8 cellular contexts compared by ENCODE assay signal in the genomic region with DNA sequence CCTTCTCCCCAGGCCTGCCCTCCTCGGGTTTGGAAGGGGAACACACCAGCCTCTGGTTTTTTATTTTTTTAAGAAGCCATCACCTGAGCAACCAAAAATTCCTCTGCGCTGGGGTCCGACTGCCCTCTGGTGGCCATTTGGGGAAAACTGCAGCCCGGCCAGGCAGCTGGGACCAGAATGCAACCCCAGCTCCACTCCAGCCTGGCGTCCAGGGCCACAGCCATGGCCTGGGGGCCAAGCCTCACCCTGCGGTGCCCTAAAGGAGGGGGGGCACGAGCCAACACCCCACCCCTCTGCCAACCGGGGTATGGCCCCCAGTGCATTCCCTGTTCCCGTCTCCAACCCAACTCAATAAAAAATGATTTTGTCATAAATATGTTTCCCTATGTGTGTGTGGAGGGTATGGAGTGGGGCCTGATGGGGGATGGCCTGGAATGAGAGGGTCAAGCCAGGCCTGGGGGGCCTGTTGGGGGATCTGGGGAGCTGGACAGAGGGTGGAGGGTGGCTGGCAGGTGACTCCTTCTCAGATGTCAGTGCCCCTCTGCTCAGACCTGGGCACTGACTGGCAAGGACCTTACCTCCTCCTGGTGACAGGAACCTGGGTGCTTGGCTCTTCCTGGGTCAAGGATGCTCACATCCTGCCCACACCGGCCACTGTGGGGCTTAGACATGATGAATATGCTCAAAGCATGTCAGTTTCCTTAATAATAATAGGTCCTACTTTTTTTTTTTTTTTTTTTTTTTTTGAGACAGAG. TPM values are rescaled to one million over a fixed set of nuclear protein-coding genes. Genes with fewer than 3 reads are reported as not detected.
A peak's percentile ranks its signal among the peaks of the same experiment; 100 is the strongest.
DNase-seq lines count a peak whose midpoint lies in the region; ATAC-seq, FAIRE-seq and TF ChIP-seq lines count a peak whose summit lies in the region.

No MANE protein-coding gene starts in this region.

- intact Hi-C loops in K562 (cut with micrococcal nuclease) = loop anchor here (1.0 to 5.0 kb wide), 3 partner anchors 63 to 348 kb away; no protein-coding TSS in a partner anchor

- TF ChIP-seq POLR2A in A549 (IDR thresholded peaks at IDR 0.05; ENCODE audit: low read length) = no peak
- TF ChIP-seq POLR2A in GM12892 (IDR thresholded peaks at IDR 0.05; ENCODE audit: low read depth, low read length) = no peak
- TF ChIP-seq POLR2A in K562 (conservative IDR thresholded peaks at IDR 0.05) = peak; percentile 49

- H3K36me3 ChIP-seq in K562 (ENCODE audit: control insufficient read depth, insufficient read depth, low read length) = peaks cover 9% of the 10 kb centered on the region; the same call in 1 of the 3 replicates

- peak overlapping the region in 1 of 2 experiments; percentile 76; a peak in 1 of 4 replicates for H3K9ac ChIP-seq in K562 (ENCODE audit: insufficient read depth in 1 of 2, low read depth in 2 of 2, low read length in 2 of 2)

- TF ChIP-seq EP300 in A549 (IDR thresholded peaks at IDR 0.05) (no peak), K562 (IDR thresholded peaks at IDR 0.05; ENCODE audit: low read length) (no peak)

- no peak for FAIRE-seq in A549 (lab: Jason Lieb, UNC)
- FAIRE-seq in GM12892 (lab: Jason Lieb, UNC) = peak; percentile 74
- peak; percentile 88 for FAIRE-seq in K562 (lab: Jason Lieb, UNC)

- H3K4me3 ChIP-seq in A549 = no peak overlapping the region
- no peak overlapping the region for H3K4me3 ChIP-seq in K562

- H3K4me2 ChIP-seq in A549 = no peak overlapping the region
- H3K4me2 ChIP-seq in K562 (ENCODE audit: insufficient read depth, low read length) = no peak overlapping the region

- WGBS in A549 (ENCODE audit: missing lambda C conversion rate) = under 1% methylated on average over 9 of the region's 10 CpGs
- WGBS in K562 (ENCODE audit: insufficient coverage, low coverage, missing lambda C conversion rate) = under 1% methylated on average over 10 of the region's 10 CpGs

- no TSS peak for BruUV-seq in K562 (replicated peaks; lab: Mats Ljungman, UMichigan)

- TF ChIP-seq RAD21 in A549 (conservative IDR thresholded peaks at IDR 0.05 in 1 of 2, IDR thresholded peaks at IDR 0.05 in 1 of 2) = peak; percentile 76 to 77
- peak; percentile 91 to 92 for TF ChIP-seq RAD21 in K562 (CRISPR knock-in tag; conservative IDR thresholded peaks at IDR 0.05 in 1 of 2, IDR thresholded peaks at IDR 0.05 in 1 of 2)

- POLR2A ChIA-PET in A549 (lab: Yijun Ruan, JAX) (interaction anchor here (1.8 kb wide), 1 partner anchor 30 kb away, joined by 13 read pairs; the partner anchor contains the start of gene MAP3K6), K562 (lab: Yijun Ruan, JAX) (interaction anchor here (0.6 to 2.1 kb wide), 5 partner anchors 27 to 494 kb away, joined by 3 to 10 read pairs (median 4); partner anchors contain the start of gene MAP3K6)

- H3K79me2 ChIP-seq in K562 (ENCODE audit: control insufficient read depth, insufficient read depth, low read length) = peaks cover 12% of the 10 kb centered on the region

- CTCF ChIA-PET in A549 (lab: Yijun Ruan, JAX) = interaction anchor here (0.6 to 9.6 kb wide), 30 partner anchors 10 to 448 kb away, joined by 3 to 158 read pairs (median 5); partner anchors contain the start of gene MAP3K6
- CTCF ChIA-PET in K562 (lab: Yijun Ruan, JAX; ENCODE audit: low intra/inter-chr PET ratio) = interaction anchor here (0.7 to 2.9 kb wide), 14 partner anchors 29 to 351 kb away, joined by 3 to 49 read pairs (median 4); partner anchors contain the start of genes AHDC1 and MAP3K6

- no peaks in the 10 kb centered on the region for H3K27me3 ChIP-seq in K562 (ENCODE audit: control insufficient read depth in 2 of 2, insufficient read depth in 2 of 2, low read length in 2 of 2)

- H3K27ac ChIP-seq in A549 (peak overlapping the region in 1 of 2 experiments; percentile 52; a peak in 2 of 6 replicates), K562 (ENCODE audit: extremely low read depth, low read depth, low read length) (no peak overlapping the region)

- ATAC-seq in A549 (peak; percentile 44 to 63; a peak in 4 of 6 replicates), K562 (peak; percentile 69), HG03139 (IDR thresholded peaks at IDR 0.05; ENCODE audit: unreplicated experiment) (no peak)

- TF ChIP-seq CTCF in A549 (IDR thresholded peaks at IDR 0.05) (peak; percentile 77), K562 (IDR thresholded peaks at IDR 0.05 in 2 of 3, conservative IDR thresholded peaks at IDR 0.05 in 1 of 3; ENCODE audit: insufficient read depth in 2 of 3, low read depth in 1 of 3, low read length in 3 of 3) (peak; percentile 97 to 99 (median 99))

- H3K9me3 ChIP-seq in A549 = no peaks in the 10 kb centered on the region
- H3K9me3 ChIP-seq in K562 (replicated peaks; ENCODE audit: control insufficient read depth, insufficient read depth, low read depth, low read length) = no peaks in the 10 kb centered on the region

- H3K9me1 ChIP-seq in K562 (ENCODE audit: control insufficient read depth, insufficient read depth, low read length) = no peaks in the 10 kb centered on the region

- H3K4me1 ChIP-seq in A549 (peaks cover 27% of the 10 kb centered on the region), K562 (replicated peaks in 1 of 2; ENCODE audit: control insufficient read depth in 2 of 2, insufficient read depth in 2 of 2, low read length in 2 of 2) (peaks cover 8 to 55% of the 10 kb centered on the region in 2 experiments)

- in situ Hi-C loops in K562 (cut with MboI) = loop anchor here (5.0 kb wide), 1 partner anchor 212 kb away; no protein-coding TSS in a partner anchor

- peak; percentile 55 for DNase-seq in A549 (ENCODE audit: low read depth in 1 of 2, low spot score in 1 of 2)
- peak; percentile 86 for DNase-seq in GM12892 (ENCODE audit: insufficient read length)
- DNase-seq in NCI-H1694 treated with DMSO at 0.1 percent for 48 hours (lab: John Stamatoyannopoulos, UW) = peak; percentile 58
- DNase-seq in UCSD-AML1 (lab: John Stamatoyannopoulos, UW; ENCODE audit: unreplicated experiment) = peak; percentile 77
- peak; percentile 78 to 86 (median 82) for DNase-seq in K562 (ENCODE audit: extremely low read depth in 1 of 4, low spot score in 3 of 4)
- peak; percentile 77 for DNase-seq in inferior parietal cortex (ENCODE audit: extremely low spot score)
- DNase-seq in stimulated activated CD4-positive, alpha-beta T cell treated with anti-CD3 and anti-CD28 coated beads, Interleukin-1b, Interleukin-23, amount 100 ng/mL, for 1 hour (ENCODE audit: low read depth in 2 of 2) = peak; percentile 50 to 54

- no peak overlapping the region for H2AFZ ChIP-seq in K562 (ENCODE audit: low read depth, low read length)

- no peaks in the 10 kb centered on the region for H4K20me1 ChIP-seq in K562 (replicated peaks; ENCODE audit: control insufficient read depth, insufficient read depth, low read length)

RNA-seq across cellular contexts. Expression of gene GPR3, which starts 3.2 kb away (rescaled TPM):
- polyA plus RNA-seq in A549 (2011; rRNA removed) (1.3 and 1.7 TPM in 2 replicates), A549 (2017; fragmentation: RNase III; extraction: RNeasy Plus Mini Kit Qiagen cat#74134 plus additional on column Dnase treatment) (0.64 to 0.95 TPM (median 0.76 TPM) in 3 replicates), K562 (2011; rRNA removed) (8.2 and 19.3 TPM in 2 replicates), K562 (2014; fragmentation: Illumina TruSeq; extraction: Trizol) (10.1 and 11.6 TPM in 2 replicates), K562 (2014; fragmentation: Nextera tagmentation; extraction: Ambion mirVana) (under 1 TPM; 0.24 to 0.59 TPM), K562 (2014; rRNA removed) (11.5 and 14.9 TPM in 2 replicates)
- polyA plus RNA-seq in A549 (2012; cell fraction: cytosol; rRNA removed) = 3.9 and 5.3 TPM in 2 replicates
- 5.7 and 6.1 TPM in 2 replicates for polyA plus RNA-seq in A549 (2012; cell fraction: nucleus; rRNA removed)
- 2.1 and 3.4 TPM in 2 replicates for polyA minus RNA-seq in A549 (2011; rRNA and poly(A)+ RNA removed)
- 0.42 TPM for polyA plus RNA-seq in GM12892 (2012; ENCODE audit: missing spikeins)
- 14.5 and 40.1 TPM in 2 replicates for total RNA-seq in K562 (2011; cell fraction: chromatin; rRNA removed; ENCODE audit: low replicate concordance)
- 36.8 and 39.4 TPM in 2 replicates for total RNA-seq in K562 (2011; cell fraction: nucleolus; rRNA removed)
- 27.8 and 27.9 TPM in 2 replicates for total RNA-seq in K562 (2011; cell fraction: nucleoplasm; rRNA removed)
- total RNA-seq in K562 (2014; rRNA removed) (3.7 and 6.2 TPM in 2 replicates), K562 (2014; rRNA removed; fragmentation: Illumina TruSeq; extraction: Trizol) (2.9 and 3.4 TPM in 2 replicates), K562 (2015; rRNA removed; fragmentation: Illumina TruSeq; extraction: Trizol) (3.5 and 3.7 TPM in 2 replicates), K562 (2021) (10.9 and 11.0 TPM in 2 replicates)
- 26.0 and 34.4 TPM in 2 replicates for polyA plus RNA-seq in K562 (2011; cell fraction: cytosol; rRNA removed)
- polyA plus RNA-seq in K562 (2011; cell fraction: nucleus; rRNA removed) = 68.2 and 75.5 TPM in 2 replicates
- polyA plus RNA-seq in K562 (2012) = 10.0 and 10.7 TPM in 2 replicates
- 8.0 and 9.3 TPM in 2 replicates for polyA minus RNA-seq in K562 (2011; rRNA and poly(A)+ RNA removed)
- 7.3 and 7.9 TPM in 2 replicates for polyA minus RNA-seq in K562 (2011; cell fraction: cytosol; rRNA and poly(A)+ RNA removed)
- polyA minus RNA-seq in K562 (2011; cell fraction: nucleus; rRNA and poly(A)+ RNA removed) = 11.1 and 11.6 TPM in 2 replicates

RNA-seq across cellular contexts. Expression of gene CD164L2, which starts 12.5 kb away (rescaled TPM):
- polyA plus RNA-seq in A549 (2011; rRNA removed) = not detected in 2 replicates
- polyA plus RNA-seq in A549 (2012; cell fraction: cytosol; rRNA removed) = not detected in 2 replicates
- not detected in 2 replicates for polyA plus RNA-seq in A549 (2012; cell fraction: nucleus; rRNA removed)
- polyA plus RNA-seq in A549 (2017; fragmentation: RNase III; extraction: RNeasy Plus Mini Kit Qiagen cat#74134 plus additional on column Dnase treatment) = not detected in 3 replicates
- polyA minus RNA-seq in A549 (2011; rRNA and poly(A)+ RNA removed) = not detected in 2 replicates
- 0.17 TPM for polyA plus RNA-seq in GM12892 (2012; ENCODE audit: missing spikeins)
- total RNA-seq in K562 (2011; cell fraction: chromatin; rRNA removed; ENCODE audit: low replicate concordance) = 2.6 and 7.4 TPM in 2 replicates
- total RNA-seq in K562 (2011; cell fraction: nucleolus; rRNA removed) = 5.0 and 5.4 TPM in 2 replicates
- total RNA-seq in K562 (2011; cell fraction: nucleoplasm; rRNA removed) = 5.1 and 5.8 TPM in 2 replicates
- 0.29 and 0.45 TPM in 2 replicates for total RNA-seq in K562 (2014; rRNA removed)
- 0.18 TPM in 1 of 2 replicates, not detected in the other for total RNA-seq in K562 (2014; rRNA removed; fragmentation: Illumina TruSeq; extraction: Trizol)
- total RNA-seq in K562 (2015; rRNA removed; fragmentation: Illumina TruSeq; extraction: Trizol) = 0.14 and 0.19 TPM in 2 replicates
- 0.49 and 0.72 TPM in 2 replicates for total RNA-seq in K562 (2021)
- 0.92 and 2.8 TPM in 2 replicates for polyA plus RNA-seq in K562 (2011; rRNA removed)
- 0.92 and 1.2 TPM in 2 replicates for polyA plus RNA-seq in K562 (2011; cell fraction: cytosol; rRNA removed)
- 15.3 and 19.6 TPM in 2 replicates for polyA plus RNA-seq in K562 (2011; cell fraction: nucleus; rRNA removed)
- 1.2 and 1.7 TPM in 2 replicates for polyA plus RNA-seq in K562 (2012)
- 0.31 and 0.65 TPM in 2 replicates for polyA plus RNA-seq in K562 (2014; fragmentation: Illumina TruSeq; extraction: Trizol)
- polyA plus RNA-seq in K562 (2014; fragmentation: Nextera tagmentation; extraction: Ambion mirVana) = under 1 TPM in 1 of 2 experiments, not detected in 1; 0.08 TPM
- polyA plus RNA-seq in K562 (2014; rRNA removed) = 0.63 and 0.91 TPM in 2 replicates
- 0.28 and 0.57 TPM in 2 replicates for polyA minus RNA-seq in K562 (2011; rRNA and poly(A)+ RNA removed)
- polyA minus RNA-seq in K562 (2011; cell fraction: cytosol; rRNA and poly(A)+ RNA removed) = not detected in 2 replicates
- 1.1 and 2.4 TPM in 2 replicates for polyA minus RNA-seq in K562 (2011; cell fraction: nucleus; rRNA and poly(A)+ RNA removed)

RNA-seq across cellular contexts. Expression of gene FCN3, which starts 21.0 kb away (rescaled TPM):
- not detected in 2 replicates for polyA plus RNA-seq in A549 (2011; rRNA removed)
- polyA plus RNA-seq in A549 (2012; cell fraction: cytosol; rRNA removed) = not detected in 2 replicates
- not detected in 2 replicates for polyA plus RNA-seq in A549 (2012; cell fraction: nucleus; rRNA removed)
- polyA plus RNA-seq in A549 (2017; fragmentation: RNase III; extraction: RNeasy Plus Mini Kit Qiagen cat#74134 plus additional on column Dnase treatment) = not detected in 3 replicates
- polyA minus RNA-seq in A549 (2011; rRNA and poly(A)+ RNA removed) = not detected in 2 replicates
- 0.47 TPM for polyA plus RNA-seq in GM12892 (2012; ENCODE audit: missing spikeins)
- not detected in 2 replicates for total RNA-seq in K562 (2011; cell fraction: chromatin; rRNA removed; ENCODE audit: low replicate concordance)
- not detected in 2 replicates for total RNA-seq in K562 (2011; cell fraction: nucleolus; rRNA removed)
- total RNA-seq in K562 (2011; cell fraction: nucleoplasm; rRNA removed) = not detected in 2 replicates
- total RNA-seq in K562 (2014; rRNA removed) = not detected in 2 replicates
- not detected in 2 replicates for total RNA-seq in K562 (2014; rRNA removed; fragmentation: Illumina TruSeq; extraction: Trizol)
- total RNA-seq in K562 (2015; rRNA removed; fragmentation: Illumina TruSeq; extraction: Trizol) = not detected in 2 replicates
- 0.31 and 0.49 TPM in 2 replicates for total RNA-seq in K562 (2021)
- 0.15 TPM in 1 of 2 replicates, not detected in the other for polyA plus RNA-seq in K562 (2011; rRNA removed)
- polyA plus RNA-seq in K562 (2011; cell fraction: cytosol; rRNA removed) = 0.06 TPM in 1 of 2 replicates, not detected in the other
- polyA plus RNA-seq in K562 (2011; cell fraction: nucleus; rRNA removed) = 0.35 TPM in 1 of 2 replicates, not detected in the other
- 0.21 TPM in 1 of 2 replicates, not detected in the other for polyA plus RNA-seq in K562 (2012)
- polyA plus RNA-seq in K562 (2014; fragmentation: Illumina TruSeq; extraction: Trizol) = not detected in 2 replicates
- polyA plus RNA-seq in K562 (2014; fragmentation: Nextera tagmentation; extraction: Ambion mirVana) = not detected
- polyA plus RNA-seq in K562 (2014; rRNA removed) = not detected in 2 replicates
- not detected in 2 replicates for polyA minus RNA-seq in K562 (2011; rRNA and poly(A)+ RNA removed)
- not detected in 2 replicates for polyA minus RNA-seq in K562 (2011; cell fraction: cytosol; rRNA and poly(A)+ RNA removed)
- not detected in 2 replicates for polyA minus RNA-seq in K562 (2011; cell fraction: nucleus; rRNA and poly(A)+ RNA removed)

RNA-seq across cellular contexts. Expression of gene MAP3K6, which starts 28.9 kb away (rescaled TPM):
- polyA plus RNA-seq in A549 (2011; rRNA removed) = 3.6 and 3.7 TPM in 2 replicates
- polyA plus RNA-seq in A549 (2012; cell fraction: cytosol; rRNA removed) = 5.7 and 6.0 TPM in 2 replicates
- polyA plus RNA-seq in A549 (2012; cell fraction: nucleus; rRNA removed) = 32.7 and 42.7 TPM in 2 replicates
- 7.5 to 8.5 TPM (median 8.3 TPM) in 3 replicates for polyA plus RNA-seq in A549 (2017; fragmentation: RNase III; extraction: RNeasy Plus Mini Kit Qiagen cat#74134 plus additional on column Dnase treatment)
- polyA minus RNA-seq in A549 (2011; rRNA and poly(A)+ RNA removed) = 5.3 and 5.8 TPM in 2 replicates
- polyA plus RNA-seq in GM12892 (2012; ENCODE audit: missing spikeins) = 8.7 TPM
- 22.7 and 88.4 TPM in 2 replicates for total RNA-seq in K562 (2011; cell fraction: chromatin; rRNA removed; ENCODE audit: low replicate concordance)
- total RNA-seq in K562 (2011; cell fraction: nucleolus; rRNA removed) = 52.5 and 55.4 TPM in 2 replicates
- total RNA-seq in K562 (2011; cell fraction: nucleoplasm; rRNA removed) = 27.7 and 28.5 TPM in 2 replicates
- total RNA-seq in K562 (2014; rRNA removed) = 10.1 and 14.7 TPM in 2 replicates
- total RNA-seq in K562 (2014; rRNA removed; fragmentation: Illumina TruSeq; extraction: Trizol) = 5.0 and 6.2 TPM in 2 replicates
- 7.6 and 9.5 TPM in 2 replicates for total RNA-seq in K562 (2015; rRNA removed; fragmentation: Illumina TruSeq; extraction: Trizol)
- 18.1 and 21.9 TPM in 2 replicates for total RNA-seq in K562 (2021)
- polyA plus RNA-seq in K562 (2011; rRNA removed) = 4.7 and 13.2 TPM in 2 replicates
- 5.5 and 6.6 TPM in 2 replicates for polyA plus RNA-seq in K562 (2011; cell fraction: cytosol; rRNA removed)
- polyA plus RNA-seq in K562 (2011; cell fraction: nucleus; rRNA removed) = 101 and 102 TPM in 2 replicates
- 17.8 and 18.2 TPM in 2 replicates for polyA plus RNA-seq in K562 (2012)
- 7.0 and 9.0 TPM in 2 replicates for polyA plus RNA-seq in K562 (2014; fragmentation: Illumina TruSeq; extraction: Trizol)
- 1 to 10 TPM in 1 of 2 experiments, under 1 TPM in 1; 0.99 to 1.5 TPM for polyA plus RNA-seq in K562 (2014; fragmentation: Nextera tagmentation; extraction: Ambion mirVana)
- polyA plus RNA-seq in K562 (2014; rRNA removed) = 8.2 and 12.9 TPM in 2 replicates
- 3.1 and 4.9 TPM in 2 replicates for polyA minus RNA-seq in K562 (2011; rRNA and poly(A)+ RNA removed)
- polyA minus RNA-seq in K562 (2011; cell fraction: cytosol; rRNA and poly(A)+ RNA removed) = 4.8 and 5.1 TPM in 2 replicates
- 15.2 and 17.2 TPM in 2 replicates for polyA minus RNA-seq in K562 (2011; cell fraction: nucleus; rRNA and poly(A)+ RNA removed)

RNA-seq across cellular contexts. Expression of gene SYTL1, which starts 53.8 kb away (rescaled TPM):
- 0.50 and 0.80 TPM in 2 replicates for polyA plus RNA-seq in A549 (2011; rRNA removed)
- polyA plus RNA-seq in A549 (2012; cell fraction: cytosol; rRNA removed) = 0.94 and 1.0 TPM in 2 replicates
- polyA plus RNA-seq in A549 (2012; cell fraction: nucleus; rRNA removed) = 4.8 and 5.8 TPM in 2 replicates
- 0.50 to 0.76 TPM (median 0.58 TPM) in 3 replicates for polyA plus RNA-seq in A549 (2017; fragmentation: RNase III; extraction: RNeasy Plus Mini Kit Qiagen cat#74134 plus additional on column Dnase treatment)
- polyA minus RNA-seq in A549 (2011; rRNA and poly(A)+ RNA removed) = 0.37 and 0.73 TPM in 2 replicates
- 4.5 TPM for polyA plus RNA-seq in GM12892 (2012; ENCODE audit: missing spikeins)
- 18.4 and 69.1 TPM in 2 replicates for total RNA-seq in K562 (2011; cell fraction: chromatin; rRNA removed; ENCODE audit: low replicate concordance)
- total RNA-seq in K562 (2011; cell fraction: nucleolus; rRNA removed) = 29.5 and 45.5 TPM in 2 replicates
- 21.0 and 26.5 TPM in 2 replicates for total RNA-seq in K562 (2011; cell fraction: nucleoplasm; rRNA removed)
- total RNA-seq in K562 (2014; rRNA removed) = 3.9 and 4.7 TPM in 2 replicates
- 0.55 and 0.57 TPM in 2 replicates for total RNA-seq in K562 (2014; rRNA removed; fragmentation: Illumina TruSeq; extraction: Trizol)
- total RNA-seq in K562 (2015; rRNA removed; fragmentation: Illumina TruSeq; extraction: Trizol) = 1.7 and 2.2 TPM in 2 replicates
- 6.0 and 9.3 TPM in 2 replicates for total RNA-seq in K562 (2021)
- 3.8 and 12.3 TPM in 2 replicates for polyA plus RNA-seq in K562 (2011; rRNA removed)
- 8.4 and 14.7 TPM in 2 replicates for polyA plus RNA-seq in K562 (2011; cell fraction: cytosol; rRNA removed)
- polyA plus RNA-seq in K562 (2011; cell fraction: nucleus; rRNA removed) = 114 and 120 TPM in 2 replicates
- polyA plus RNA-seq in K562 (2012) = 7.0 and 32.0 TPM in 2 replicates
- 0.91 and 1.9 TPM in 2 replicates for polyA plus RNA-seq in K562 (2014; fragmentation: Illumina TruSeq; extraction: Trizol)
- polyA plus RNA-seq in K562 (2014; fragmentation: Nextera tagmentation; extraction: Ambion mirVana) = under 1 TPM; 0.04 to 0.27 TPM
- polyA plus RNA-seq in K562 (2014; rRNA removed) = 5.9 and 8.6 TPM in 2 replicates
- polyA minus RNA-seq in K562 (2011; rRNA and poly(A)+ RNA removed) = 3.0 and 6.4 TPM in 2 replicates
- polyA minus RNA-seq in K562 (2011; cell fraction: cytosol; rRNA and poly(A)+ RNA removed) = 4.6 and 14.3 TPM in 2 replicates
- polyA minus RNA-seq in K562 (2011; cell fraction: nucleus; rRNA and poly(A)+ RNA removed) = 14.7 and 18.1 TPM in 2 replicates

Comparison
In these comparisons a context has a peak if more than half of its experiments do, and no peak if none do; other contexts are left out.
1. Of the 35 proteins assayed by ChIP-seq in both K562 and A549: peak only in K562: POLR2A, POLR2AphosphoS2 and ZC3H11A; only in A549: none; in both: CTCF, RAD21 and SMC3; in neither: 27; mixed calls (peak in some experiments, not most) for 2.